Comparison of ENCODE assay signal across 8 cellular contexts in the genomic region with DNA sequence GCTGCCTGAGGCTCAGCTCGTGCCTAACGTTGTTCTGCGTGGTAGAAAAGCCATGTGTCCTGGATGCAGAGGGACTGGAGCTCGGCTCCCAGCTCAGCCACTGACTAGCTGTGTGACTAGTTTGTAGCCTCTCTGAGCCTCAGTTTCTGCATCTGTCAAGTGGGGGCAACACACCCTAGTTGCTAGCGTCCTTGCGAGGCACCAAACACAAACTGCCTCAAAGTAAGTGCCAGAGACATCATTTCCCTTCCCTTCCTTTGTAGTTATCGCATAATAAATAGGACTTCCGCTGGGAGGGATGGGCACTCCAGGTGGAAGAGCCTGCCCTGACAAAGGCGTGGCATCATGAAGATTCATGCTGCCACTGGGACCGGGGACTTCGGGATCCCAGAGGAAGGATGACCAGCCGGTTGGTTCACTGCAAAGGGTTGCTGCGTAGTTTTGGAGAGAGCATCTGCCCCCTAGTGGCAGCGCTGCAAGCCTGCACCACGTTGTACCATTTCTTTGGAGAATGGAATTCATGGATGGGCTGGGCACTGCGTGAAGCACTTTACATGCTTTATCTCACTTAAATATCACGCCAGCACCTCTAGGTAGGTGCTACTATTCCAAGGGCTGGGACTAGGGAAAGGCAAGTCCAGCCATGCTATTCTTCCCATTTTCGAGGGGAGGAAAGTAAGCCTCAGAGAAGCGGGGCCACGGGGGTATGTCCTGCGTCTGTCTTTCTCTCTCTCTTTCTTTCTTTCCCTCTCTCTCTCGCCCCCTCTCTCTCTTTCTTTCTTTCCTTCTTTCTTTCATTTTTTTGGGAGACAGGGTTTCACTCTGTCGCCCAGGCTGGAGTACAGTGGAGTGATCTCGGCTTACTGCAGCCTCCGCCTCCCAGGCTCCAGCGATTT. TPM values are rescaled to one million over a fixed set of nuclear protein-coding genes. Genes with fewer than 3 reads are reported as not detected.
A peak's percentile ranks its signal among the peaks of the same experiment; 100 is the strongest.
DNase-seq lines count a peak whose midpoint lies in the region; ATAC-seq and TF ChIP-seq lines count a peak whose summit lies in the region.

No MANE protein-coding gene starts in this region.

- no peak overlapping the region for H3K4me3 ChIP-seq in vagina

- no peak overlapping the region for H3K27ac ChIP-seq in vagina

- no peaks in the 10 kb centered on the region for H3K4me1 ChIP-seq in vagina

- no peaks in the 10 kb centered on the region for H3K27me3 ChIP-seq in vagina

- intact Hi-C loops in vagina (cut with DNase I): loop anchor here (2.0 kb wide), 1 partner anchor 63 kb away; no protein-coding TSS in a partner anchor

- peaks cover 48% of the 10 kb centered on the region for H3K4me1 Mint-ChIP-seq in activated naive CD4-positive, alpha-beta T cell treated with anti-CD3 and anti-CD28 coated beads, Interleukin-2, amount 10 ng/mL, durations not matched to agents 7 days and 5 days
- H3K4me1 Mint-ChIP-seq in glutamatergic neuron (ENCODE audit: low read depth, unreplicated experiment) (peaks cover 18% of the 10 kb centered on the region), progenitor cell of endocrine pancreas (ENCODE audit: low read depth) (no peaks in the 10 kb centered on the region)

- no peak overlapping the region for H3K4me3 Mint-ChIP-seq in activated naive CD4-positive, alpha-beta T cell treated with anti-CD3 and anti-CD28 coated beads, Interleukin-2, amount 10 ng/mL, durations not matched to agents 7 days and 5 days
- H3K4me3 Mint-ChIP-seq in glutamatergic neuron (ENCODE audit: unreplicated experiment): peak overlapping the region; percentile 1
- H3K4me3 Mint-ChIP-seq in progenitor cell of endocrine pancreas (ENCODE audit: low read depth): no peak overlapping the region

- CTCF ChIA-PET in activated naive CD4-positive, alpha-beta T cell treated with anti-CD3 and anti-CD28 coated beads, Interleukin-2, amount 10 ng/mL, durations not matched to agents 7 days and 5 days (lab: Charles Lee): interaction anchor here (0.8 to 7.9 kb wide), 20 partner anchors 8 to 66 kb away, joined by 3 to 186 read pairs (median 8); no protein-coding TSS in a partner anchor

- peak overlapping the region; percentile 66 for H3K27ac Mint-ChIP-seq in activated naive CD4-positive, alpha-beta T cell treated with anti-CD3 and anti-CD28 coated beads, Interleukin-2, amount 10 ng/mL, durations not matched to agents 7 days and 5 days
- H3K27ac Mint-ChIP-seq in glutamatergic neuron (ENCODE audit: unreplicated experiment) (peak overlapping the region; percentile 87), progenitor cell of endocrine pancreas (no peak overlapping the region)

- peak; percentile 82 for DNase-seq in CD1c-positive myeloid dendritic cell (ENCODE audit: extremely low spot score)
- peak; percentile 73 for DNase-seq in LoVo (ENCODE audit: low spot score)
- DNase-seq in SK-MEL-5 (ENCODE audit: low read depth, low spot score): peak; percentile 75
- DNase-seq in activated naive CD4-positive, alpha-beta T cell treated with anti-CD3 and anti-CD28 coated beads, Interleukin-2, amount 10 ng/mL, durations not matched to agents 7 days and 5 days: peak; percentile 67
- DNase-seq in glutamatergic neuron: peak; percentile 73
- peak; percentile 32 for DNase-seq in progenitor cell of endocrine pancreas (ENCODE audit: low spot score, unreplicated experiment)
- no peak for DNase-seq in vagina (ENCODE audit: extremely low spot score in 2 of 2)

- TF ChIP-seq POLR2A in vagina (IDR thresholded peaks at IDR 0.05): no peak

- in situ Hi-C loops in SK-MEL-5 (cut with HindIII; ENCODE audit: low pct_unique_long_range_greater_than_20kb, low sequenced_read_pairs): no loop called here

- no peaks in the 10 kb centered on the region for H3K36me3 ChIP-seq in vagina

- peak; percentile 63 for ATAC-seq in GM19463 (IDR thresholded peaks at IDR 0.05; ENCODE audit: unreplicated experiment)

- H3K27me3 Mint-ChIP-seq in activated naive CD4-positive, alpha-beta T cell treated with anti-CD3 and anti-CD28 coated beads, Interleukin-2, amount 10 ng/mL, durations not matched to agents 7 days and 5 days: peaks cover 13% of the 10 kb centered on the region
- H3K27me3 Mint-ChIP-seq in glutamatergic neuron (ENCODE audit: unreplicated experiment) (peaks cover 9% of the 10 kb centered on the region), progenitor cell of endocrine pancreas (peaks cover 24% of the 10 kb centered on the region)

- H3K9me3 Mint-ChIP-seq in activated naive CD4-positive, alpha-beta T cell treated with anti-CD3 and anti-CD28 coated beads, Interleukin-2, amount 10 ng/mL, durations not matched to agents 7 days and 5 days: no peaks in the 10 kb centered on the region
- H3K9me3 Mint-ChIP-seq in glutamatergic neuron (ENCODE audit: unreplicated experiment) (peaks cover 11% of the 10 kb centered on the region), progenitor cell of endocrine pancreas (ENCODE audit: low read depth) (no peaks in the 10 kb centered on the region)

- H3K36me3 Mint-ChIP-seq in activated naive CD4-positive, alpha-beta T cell treated with anti-CD3 and anti-CD28 coated beads, Interleukin-2, amount 10 ng/mL, durations not matched to agents 7 days and 5 days: no peaks in the 10 kb centered on the region
- no peaks in the 10 kb centered on the region for H3K36me3 Mint-ChIP-seq in glutamatergic neuron (ENCODE audit: unreplicated experiment)
- no peaks in the 10 kb centered on the region for H3K36me3 Mint-ChIP-seq in progenitor cell of endocrine pancreas (ENCODE audit: insufficient read depth)

- peak; percentile 95 for TF ChIP-seq CTCF in glutamatergic neuron (IDR thresholded peaks at IDR 0.05; ENCODE audit: partially characterized antibody, unreplicated experiment)
- TF ChIP-seq CTCF in progenitor cell of endocrine pancreas (IDR thresholded peaks at IDR 0.05; ENCODE audit: unreplicated experiment): peak; percentile 96
- peak; percentile 93 to 96 (median 93) for TF ChIP-seq CTCF in vagina (IDR thresholded peaks at IDR 0.05)

- H3K9me3 ChIP-seq in vagina: no peaks in the 10 kb centered on the region

RNA-seq across cellular contexts. Expression of gene CCDC197, which starts 4.6 kb away (rescaled TPM):
- total RNA-seq in SK-MEL-5 (2014; rRNA removed; shearing (Covaris generic)): not detected in 2 replicates
- polyA plus RNA-seq in SK-MEL-5 (2015; cell fraction: cytosol; rRNA removed): not detected in 2 replicates
- polyA plus RNA-seq in SK-MEL-5 (2015; cell fraction: nucleus; rRNA removed): not detected in 2 replicates
- not detected for total RNA-seq in glutamatergic neuron (ENCODE audit: unreplicated experiment)
- total RNA-seq in progenitor cell of endocrine pancreas: not detected in 2 replicates
- total RNA-seq in vagina: not detected

RNA-seq across cellular contexts. Expression of gene OTUB2, which starts 24.4 kb away (rescaled TPM):
- total RNA-seq in SK-MEL-5 (2014; rRNA removed; shearing (Covaris generic)): 3.5 and 4.4 TPM in 2 replicates
- polyA plus RNA-seq in SK-MEL-5 (2015; cell fraction: cytosol; rRNA removed): 3.4 and 4.3 TPM in 2 replicates
- polyA plus RNA-seq in SK-MEL-5 (2015; cell fraction: nucleus; rRNA removed): 2.5 and 2.6 TPM in 2 replicates
- 5.5 TPM for total RNA-seq in glutamatergic neuron (ENCODE audit: unreplicated experiment)
- 7.0 and 7.4 TPM in 2 replicates for total RNA-seq in progenitor cell of endocrine pancreas
- 1.7 TPM for total RNA-seq in vagina

RNA-seq across cellular contexts. Expression of gene ASB2, which starts 25.4 kb away (rescaled TPM):
- 3.8 and 3.9 TPM in 2 replicates for total RNA-seq in SK-MEL-5 (2014; rRNA removed; shearing (Covaris generic))
- polyA plus RNA-seq in SK-MEL-5 (2015; cell fraction: cytosol; rRNA removed): 1.5 and 2.2 TPM in 2 replicates
- polyA plus RNA-seq in SK-MEL-5 (2015; cell fraction: nucleus; rRNA removed): 1.1 TPM in 2 replicates
- total RNA-seq in glutamatergic neuron (ENCODE audit: unreplicated experiment): 16.6 TPM
- not detected in 2 replicates for total RNA-seq in progenitor cell of endocrine pancreas
- total RNA-seq in vagina: 24.1 TPM

Comparison
In these comparisons a context has a peak if more than half of its experiments do, and no peak if none do; other contexts are left out.
1. DNase-seq: peak in CD1c-positive myeloid dendritic cell (single experiment), LoVo (single experiment), SK-MEL-5 (single experiment), activated naive CD4-positive, alpha-beta T cell treated with anti-CD3 and anti-CD28 coated beads, Interleukin-2, amount 10 ng/mL, durations not matched to agents 7 days and 5 days (single experiment), glutamatergic neuron (single experiment) and progenitor cell of endocrine pancreas (single experiment); none in vagina (0 of 2).
2. Peak in every context shown above with its lines, with median percentiles within 50 percentile points of each other: CTCF ChIP-seq.